Comparison of ENCODE assay signal across 8 cellular contexts in the genomic region with DNA sequence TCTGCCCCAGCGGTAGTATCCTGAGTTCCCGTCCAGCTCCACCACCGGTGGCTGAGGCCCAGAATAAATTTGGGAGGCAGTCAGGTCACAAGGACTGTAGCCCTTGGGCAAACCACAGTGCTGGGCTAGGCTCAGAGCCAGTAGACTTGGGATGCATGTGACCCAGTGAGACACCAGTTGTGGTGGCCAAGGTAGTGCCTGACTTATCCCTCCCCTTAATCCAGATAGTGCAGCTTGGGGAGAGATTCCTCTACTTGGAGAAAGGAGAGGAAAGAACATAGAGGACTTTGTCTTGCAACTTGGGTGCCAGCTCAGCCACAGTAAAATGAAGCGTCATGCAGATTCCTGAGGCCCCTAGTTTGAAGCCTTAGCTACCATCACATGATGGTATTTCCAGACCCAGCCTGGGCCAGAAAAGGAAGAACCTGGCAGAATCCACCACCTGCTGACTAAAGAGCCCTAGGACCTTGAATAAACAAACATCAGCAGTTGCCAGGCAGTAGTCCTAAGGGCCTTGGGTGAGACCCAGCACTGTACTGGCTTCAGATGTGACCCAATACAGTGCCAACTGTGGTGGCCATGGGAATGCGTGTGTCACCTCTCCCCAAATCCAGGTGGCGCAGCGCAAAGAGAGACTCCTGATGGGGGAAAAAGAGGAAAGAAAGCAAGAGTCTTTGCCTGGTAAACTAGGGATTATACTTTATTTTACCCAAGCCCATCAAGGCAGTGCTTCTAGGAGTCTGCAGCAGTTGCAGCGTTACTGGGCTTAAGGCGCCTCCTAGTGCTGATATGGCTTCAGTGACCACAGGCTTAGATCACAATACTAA. TPM values are rescaled to one million over a fixed set of nuclear protein-coding genes. Genes with fewer than 3 reads are reported as not detected.
DNase-seq lines count a peak whose midpoint lies in the region; ATAC-seq and TF ChIP-seq lines count a peak whose summit lies in the region.

No MANE protein-coding gene starts in this region.

- no peaks in the 10 kb centered on the region for H3K9me3 ChIP-seq in tibial nerve

- H3K27me3 ChIP-seq in tibial nerve, result no peaks in the 10 kb centered on the region

- POLR2A ChIA-PET in RWPE1 (lab: Yijun Ruan, JAX; ENCODE audit: low non-redundant PET), result no interaction called here

- CTCF ChIA-PET in RWPE1 (lab: Yijun Ruan, JAX), result interaction anchor here (1.5 kb wide), 1 partner anchor 60 kb away, joined by 6 read pairs; no protein-coding TSS in a partner anchor

- peaks cover 6% of the 10 kb centered on the region for H3K4me1 Mint-ChIP-seq in osteocyte (ENCODE audit: unreplicated experiment)

- H3K27me3 Mint-ChIP-seq in osteocyte (ENCODE audit: unreplicated experiment), result peaks cover 1% of the 10 kb centered on the region

- H3K4me1 ChIP-seq in tibial nerve, result peaks cover 0 to 6% (median 0%) of the 10 kb centered on the region in 4 donors

- ATAC-seq in GM21619 (IDR thresholded peaks at IDR 0.05; ENCODE audit: unreplicated experiment), result peak; percentile 88

- TF ChIP-seq CTCF in RWPE1 (conservative IDR thresholded peaks at IDR 0.05; ENCODE audit: low read depth) (peak; percentile 74), osteocyte (IDR thresholded peaks at IDR 0.05) (peak; percentile 91), tibial nerve (IDR thresholded peaks at IDR 0.05) (peak; percentile 51 to 70 (median 59))

- peaks cover 3% of the 10 kb centered on the region for H3K9me3 Mint-ChIP-seq in osteocyte (ENCODE audit: unreplicated experiment)

- no peak for TF ChIP-seq POLR2A in tibial nerve (IDR thresholded peaks at IDR 0.05)

- 45% methylated on average over 9 of the region's 9 CpGs for WGBS in tibial nerve, 2 donors

- no peak overlapping the region for H3K4me3 ChIP-seq in tibial nerve

- DNase-seq in DMS153 treated with DMSO at 0.1 percent for 48 hours (lab: John Stamatoyannopoulos, UW; ENCODE audit: unreplicated experiment) (peak; percentile 64), LHCN-M2 (ENCODE audit: low read depth) (peak; percentile 81), RWPE1 (ENCODE audit: low spot score) (peak; percentile 65), germinal center (ENCODE audit: low spot score) (peak; percentile 16), osteocyte (ENCODE audit: extremely low spot score, unreplicated experiment) (no peak), tibial nerve (ENCODE audit: low spot score in 2 of 2) (peak in 1 of 2 donors; percentile 53)
- DNase-seq in activated effector memory CD4-positive, alpha-beta T cell treated with anti-CD3 and anti-CD28 coated beads, Interleukin-2, amount 50 U/mL, for 16 hours, result peak; percentile 83

- H3K4me3 Mint-ChIP-seq in osteocyte (ENCODE audit: unreplicated experiment), result no peak overlapping the region

- H3K36me3 ChIP-seq in tibial nerve, result no peaks in the 10 kb centered on the region

- no peak overlapping the region for H3K27ac ChIP-seq in RWPE1
- peak overlapping the region in 1 of 4 donors; percentile 8 for H3K27ac ChIP-seq in tibial nerve

- TF ChIP-seq EP300 in tibial nerve (IDR thresholded peaks at IDR 0.05), result no peak

- no peaks in the 10 kb centered on the region for H3K36me3 Mint-ChIP-seq in osteocyte (ENCODE audit: unreplicated experiment)

- no peak overlapping the region for H3K27ac Mint-ChIP-seq in osteocyte (ENCODE audit: unreplicated experiment)

RNA-seq across cellular contexts. Expression of a gene that starts 17.0 kb away (rescaled TPM):
- total RNA-seq in LHCN-M2 (2014; rRNA removed), result 27.8 and 28.5 TPM in 2 replicates
- 10.5 TPM for polyA plus RNA-seq in LHCN-M2 (2012)
- 34.6 and 34.9 TPM in 2 replicates for total RNA-seq in osteocyte
- total RNA-seq in tibial nerve, result 10 to 100 TPM; 23.1 to 94.7 (median 31.6) TPM

RNA-seq across cellular contexts. Expression of a gene that starts 54.3 kb away (rescaled TPM):
- total RNA-seq in LHCN-M2 (2014; rRNA removed) (5.2 and 5.5 TPM in 2 replicates), osteocyte (0.59 and 1.5 TPM in 2 replicates), tibial nerve (1 to 10 TPM; 2.4 to 5.4 (median 4.1) TPM)
- 1.2 TPM for polyA plus RNA-seq in LHCN-M2 (2012)
